1 cellular context compared by ENCODE assay signal in genomic region chr16:22188595-22189442, GRCh38.
TF ChIP-seq lines count a peak whose summit lies in the region.

No MANE protein-coding gene starts in this region.

TF ChIP-seq in HepG2, 621 proteins besides CTCF, POLR2A, EP300 and RAD21 (continued from another document and continues in another):
- TF ChIP-seq, protein P1, sequence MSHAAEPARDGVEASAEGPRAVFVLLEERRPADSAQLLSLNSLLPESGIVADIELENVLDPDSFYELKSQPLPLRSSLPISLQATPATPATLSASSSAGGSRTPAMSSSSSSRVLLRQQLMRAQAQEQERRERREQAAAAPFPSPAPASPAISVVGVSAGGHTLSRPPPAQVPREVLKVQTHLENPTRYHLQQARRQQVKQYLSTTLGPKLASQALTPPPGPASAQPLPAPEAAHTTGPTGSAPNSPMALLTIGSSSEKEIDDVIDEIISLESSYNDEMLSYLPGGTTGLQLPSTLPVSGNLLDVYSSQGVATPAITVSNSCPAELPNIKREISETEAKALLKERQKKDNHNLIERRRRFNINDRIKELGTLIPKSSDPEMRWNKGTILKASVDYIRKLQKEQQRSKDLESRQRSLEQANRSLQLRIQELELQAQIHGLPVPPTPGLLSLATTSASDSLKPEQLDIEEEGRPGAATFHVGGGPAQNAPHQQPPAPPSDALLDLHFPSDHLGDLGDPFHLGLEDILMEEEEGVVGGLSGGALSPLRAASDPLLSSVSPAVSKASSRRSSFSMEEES (CRISPR knock-in tag; IDR thresholded peaks at IDR 0.05): no peak; the same call in 1 of the 2 replicates
- TF ChIP-seq, protein P2, sequence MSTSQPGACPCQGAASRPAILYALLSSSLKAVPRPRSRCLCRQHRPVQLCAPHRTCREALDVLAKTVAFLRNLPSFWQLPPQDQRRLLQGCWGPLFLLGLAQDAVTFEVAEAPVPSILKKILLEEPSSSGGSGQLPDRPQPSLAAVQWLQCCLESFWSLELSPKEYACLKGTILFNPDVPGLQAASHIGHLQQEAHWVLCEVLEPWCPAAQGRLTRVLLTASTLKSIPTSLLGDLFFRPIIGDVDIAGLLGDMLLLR (CRISPR knock-in tag; IDR thresholded peaks at IDR 0.05): no peak
- no peak for TF ChIP-seq HES4 (CRISPR knock-in tag; IDR thresholded peaks at IDR 0.05; ENCODE audit: borderline replicate concordance)
- TF ChIP-seq ETV5 (CRISPR knock-in tag; IDR thresholded peaks at IDR 0.05; ENCODE audit: borderline replicate concordance): peak; percentile 17; the same call in 1 of the 2 replicates
- TF ChIP-seq ZSCAN30 (CRISPR knock-in tag; IDR thresholded peaks at IDR 0.05): no peak
- TF ChIP-seq, protein P3, sequence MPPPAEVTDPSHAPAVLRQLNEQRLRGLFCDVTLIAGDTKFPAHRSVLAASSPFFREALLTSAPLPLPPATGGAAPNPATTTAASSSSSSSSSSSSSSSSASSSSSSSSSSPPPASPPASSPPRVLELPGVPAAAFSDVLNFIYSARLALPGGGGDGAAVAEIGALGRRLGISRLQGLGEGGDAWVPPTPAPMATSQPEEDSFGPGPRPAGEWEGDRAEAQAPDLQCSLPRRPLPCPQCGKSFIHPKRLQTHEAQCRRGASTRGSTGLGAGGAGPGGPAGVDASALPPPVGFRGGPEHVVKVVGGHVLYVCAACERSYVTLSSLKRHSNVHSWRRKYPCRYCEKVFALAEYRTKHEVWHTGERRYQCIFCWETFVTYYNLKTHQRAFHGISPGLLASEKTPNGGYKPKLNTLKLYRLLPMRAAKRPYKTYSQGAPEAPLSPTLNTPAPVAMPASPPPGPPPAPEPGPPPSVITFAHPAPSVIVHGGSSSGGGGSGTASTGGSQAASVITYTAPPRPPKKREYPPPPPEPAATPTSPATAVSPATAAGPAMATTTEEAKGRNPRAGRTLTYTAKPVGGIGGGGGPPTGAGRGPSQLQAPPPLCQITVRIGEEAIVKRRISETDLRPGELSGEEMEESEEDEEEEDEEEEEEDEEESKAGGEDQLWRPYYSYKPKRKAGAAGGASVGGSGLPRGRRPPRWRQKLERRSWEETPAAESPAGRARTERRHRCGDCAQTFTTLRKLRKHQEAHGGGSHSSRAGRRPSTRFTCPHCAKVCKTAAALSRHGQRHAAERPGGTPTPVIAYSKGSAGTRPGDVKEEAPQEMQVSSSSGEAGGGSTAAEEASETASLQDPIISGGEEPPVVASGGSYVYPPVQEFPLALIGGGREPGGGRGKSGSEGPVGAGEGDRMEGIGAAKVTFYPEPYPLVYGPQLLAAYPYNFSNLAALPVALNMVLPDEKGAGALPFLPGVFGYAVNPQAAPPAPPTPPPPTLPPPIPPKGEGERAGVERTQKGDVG (CRISPR knock-in tag; IDR thresholded peaks at IDR 0.05; ENCODE audit: borderline replicate concordance): no peak
- TF ChIP-seq ZNF619 (CRISPR knock-in tag; IDR thresholded peaks at IDR 0.05): no peak
- TF ChIP-seq ARID3A (IDR thresholded peaks at IDR 0.05; ENCODE audit: low read depth, low read length): peak; percentile 97
- TF ChIP-seq ZNF83 (CRISPR knock-in tag; IDR thresholded peaks at IDR 0.05; ENCODE audit: borderline replicate concordance): no peak
- no peak for TF ChIP-seq ZNF512 (CRISPR knock-in tag; IDR thresholded peaks at IDR 0.05)
- no peak; the same call in 1 of the 2 replicates for TF ChIP-seq ZNF34 (CRISPR knock-in tag; IDR thresholded peaks at IDR 0.05; ENCODE audit: borderline replicate concordance)
- TF ChIP-seq ELK4 (CRISPR knock-in tag; IDR thresholded peaks at IDR 0.05; ENCODE audit: borderline replicate concordance): no peak
- no peak for TF ChIP-seq NONO (IDR thresholded peaks at IDR 0.05)
- TF ChIP-seq NONO (CRISPR knock-in tag; conservative IDR thresholded peaks at IDR 0.05): no peak
- TF ChIP-seq, protein P4, sequence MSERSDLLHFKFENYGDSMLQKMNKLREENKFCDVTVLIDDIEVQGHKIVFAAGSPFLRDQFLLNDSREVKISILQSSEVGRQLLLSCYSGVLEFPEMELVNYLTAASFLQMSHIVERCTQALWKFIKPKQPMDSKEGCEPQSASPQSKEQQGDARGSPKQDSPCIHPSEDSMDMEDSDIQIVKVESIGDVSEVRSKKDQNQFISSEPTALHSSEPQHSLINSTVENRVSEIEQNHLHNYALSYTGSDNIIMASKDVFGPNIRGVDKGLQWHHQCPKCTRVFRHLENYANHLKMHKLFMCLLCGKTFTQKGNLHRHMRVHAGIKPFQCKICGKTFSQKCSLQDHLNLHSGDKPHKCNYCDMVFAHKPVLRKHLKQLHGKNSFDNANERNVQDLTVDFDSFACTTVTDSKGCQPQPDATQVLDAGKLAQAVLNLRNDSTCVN (CRISPR knock-in tag; IDR thresholded peaks at IDR 0.05; ENCODE audit: borderline replicate concordance): no peak
- TF ChIP-seq ZNF121 (CRISPR knock-in tag; IDR thresholded peaks at IDR 0.05): no peak
- TF ChIP-seq, protein P5, sequence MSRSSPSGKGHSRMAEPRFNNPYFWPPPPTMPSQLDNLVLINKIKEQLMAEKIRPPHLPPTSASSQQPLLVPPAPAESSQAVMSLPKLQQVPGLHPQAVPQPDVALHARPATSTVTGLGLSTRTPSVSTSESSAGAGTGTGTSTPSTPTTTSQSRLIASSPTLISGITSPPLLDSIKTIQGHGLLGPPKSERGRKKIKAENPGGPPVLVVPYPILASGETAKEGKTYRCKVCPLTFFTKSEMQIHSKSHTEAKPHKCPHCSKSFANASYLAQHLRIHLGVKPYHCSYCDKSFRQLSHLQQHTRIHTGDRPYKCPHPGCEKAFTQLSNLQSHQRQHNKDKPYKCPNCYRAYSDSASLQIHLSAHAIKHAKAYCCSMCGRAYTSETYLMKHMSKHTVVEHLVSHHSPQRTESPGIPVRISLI (CRISPR knock-in tag; IDR thresholded peaks at IDR 0.05; ENCODE audit: borderline replicate concordance): no peak
- peak; percentile 71 for TF ChIP-seq GATAD1 (CRISPR knock-in tag; IDR thresholded peaks at IDR 0.05)
- no peak for TF ChIP-seq KDM1A (CRISPR knock-in tag; IDR thresholded peaks at IDR 0.05)
- TF ChIP-seq, protein P6, sequence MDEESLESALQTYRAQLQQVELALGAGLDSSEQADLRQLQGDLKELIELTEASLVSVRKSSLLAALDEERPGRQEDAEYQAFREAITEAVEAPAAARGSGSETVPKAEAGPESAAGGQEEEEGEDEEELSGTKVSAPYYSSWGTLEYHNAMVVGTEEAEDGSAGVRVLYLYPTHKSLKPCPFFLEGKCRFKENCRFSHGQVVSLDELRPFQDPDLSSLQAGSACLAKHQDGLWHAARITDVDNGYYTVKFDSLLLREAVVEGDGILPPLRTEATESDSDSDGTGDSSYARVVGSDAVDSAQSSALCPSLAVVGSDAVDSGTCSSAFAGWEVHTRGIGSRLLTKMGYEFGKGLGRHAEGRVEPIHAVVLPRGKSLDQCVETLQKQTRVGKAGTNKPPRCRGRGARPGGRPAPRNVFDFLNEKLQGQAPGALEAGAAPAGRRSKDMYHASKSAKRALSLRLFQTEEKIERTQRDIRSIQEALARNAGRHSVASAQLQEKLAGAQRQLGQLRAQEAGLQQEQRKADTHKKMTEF (CRISPR knock-in tag; IDR thresholded peaks at IDR 0.05): peak; percentile 71
- peak; percentile 90 for TF ChIP-seq RFXAP (CRISPR knock-in tag; IDR thresholded peaks at IDR 0.05; ENCODE audit: borderline replicate concordance)
- TF ChIP-seq RELA (CRISPR knock-in tag; IDR thresholded peaks at IDR 0.05): peak; percentile 77; the same call in 1 of the 2 replicates
- TF ChIP-seq ZNF382 (CRISPR knock-in tag; IDR thresholded peaks at IDR 0.05; ENCODE audit: borderline replicate concordance): no peak
- TF ChIP-seq, protein P7, sequence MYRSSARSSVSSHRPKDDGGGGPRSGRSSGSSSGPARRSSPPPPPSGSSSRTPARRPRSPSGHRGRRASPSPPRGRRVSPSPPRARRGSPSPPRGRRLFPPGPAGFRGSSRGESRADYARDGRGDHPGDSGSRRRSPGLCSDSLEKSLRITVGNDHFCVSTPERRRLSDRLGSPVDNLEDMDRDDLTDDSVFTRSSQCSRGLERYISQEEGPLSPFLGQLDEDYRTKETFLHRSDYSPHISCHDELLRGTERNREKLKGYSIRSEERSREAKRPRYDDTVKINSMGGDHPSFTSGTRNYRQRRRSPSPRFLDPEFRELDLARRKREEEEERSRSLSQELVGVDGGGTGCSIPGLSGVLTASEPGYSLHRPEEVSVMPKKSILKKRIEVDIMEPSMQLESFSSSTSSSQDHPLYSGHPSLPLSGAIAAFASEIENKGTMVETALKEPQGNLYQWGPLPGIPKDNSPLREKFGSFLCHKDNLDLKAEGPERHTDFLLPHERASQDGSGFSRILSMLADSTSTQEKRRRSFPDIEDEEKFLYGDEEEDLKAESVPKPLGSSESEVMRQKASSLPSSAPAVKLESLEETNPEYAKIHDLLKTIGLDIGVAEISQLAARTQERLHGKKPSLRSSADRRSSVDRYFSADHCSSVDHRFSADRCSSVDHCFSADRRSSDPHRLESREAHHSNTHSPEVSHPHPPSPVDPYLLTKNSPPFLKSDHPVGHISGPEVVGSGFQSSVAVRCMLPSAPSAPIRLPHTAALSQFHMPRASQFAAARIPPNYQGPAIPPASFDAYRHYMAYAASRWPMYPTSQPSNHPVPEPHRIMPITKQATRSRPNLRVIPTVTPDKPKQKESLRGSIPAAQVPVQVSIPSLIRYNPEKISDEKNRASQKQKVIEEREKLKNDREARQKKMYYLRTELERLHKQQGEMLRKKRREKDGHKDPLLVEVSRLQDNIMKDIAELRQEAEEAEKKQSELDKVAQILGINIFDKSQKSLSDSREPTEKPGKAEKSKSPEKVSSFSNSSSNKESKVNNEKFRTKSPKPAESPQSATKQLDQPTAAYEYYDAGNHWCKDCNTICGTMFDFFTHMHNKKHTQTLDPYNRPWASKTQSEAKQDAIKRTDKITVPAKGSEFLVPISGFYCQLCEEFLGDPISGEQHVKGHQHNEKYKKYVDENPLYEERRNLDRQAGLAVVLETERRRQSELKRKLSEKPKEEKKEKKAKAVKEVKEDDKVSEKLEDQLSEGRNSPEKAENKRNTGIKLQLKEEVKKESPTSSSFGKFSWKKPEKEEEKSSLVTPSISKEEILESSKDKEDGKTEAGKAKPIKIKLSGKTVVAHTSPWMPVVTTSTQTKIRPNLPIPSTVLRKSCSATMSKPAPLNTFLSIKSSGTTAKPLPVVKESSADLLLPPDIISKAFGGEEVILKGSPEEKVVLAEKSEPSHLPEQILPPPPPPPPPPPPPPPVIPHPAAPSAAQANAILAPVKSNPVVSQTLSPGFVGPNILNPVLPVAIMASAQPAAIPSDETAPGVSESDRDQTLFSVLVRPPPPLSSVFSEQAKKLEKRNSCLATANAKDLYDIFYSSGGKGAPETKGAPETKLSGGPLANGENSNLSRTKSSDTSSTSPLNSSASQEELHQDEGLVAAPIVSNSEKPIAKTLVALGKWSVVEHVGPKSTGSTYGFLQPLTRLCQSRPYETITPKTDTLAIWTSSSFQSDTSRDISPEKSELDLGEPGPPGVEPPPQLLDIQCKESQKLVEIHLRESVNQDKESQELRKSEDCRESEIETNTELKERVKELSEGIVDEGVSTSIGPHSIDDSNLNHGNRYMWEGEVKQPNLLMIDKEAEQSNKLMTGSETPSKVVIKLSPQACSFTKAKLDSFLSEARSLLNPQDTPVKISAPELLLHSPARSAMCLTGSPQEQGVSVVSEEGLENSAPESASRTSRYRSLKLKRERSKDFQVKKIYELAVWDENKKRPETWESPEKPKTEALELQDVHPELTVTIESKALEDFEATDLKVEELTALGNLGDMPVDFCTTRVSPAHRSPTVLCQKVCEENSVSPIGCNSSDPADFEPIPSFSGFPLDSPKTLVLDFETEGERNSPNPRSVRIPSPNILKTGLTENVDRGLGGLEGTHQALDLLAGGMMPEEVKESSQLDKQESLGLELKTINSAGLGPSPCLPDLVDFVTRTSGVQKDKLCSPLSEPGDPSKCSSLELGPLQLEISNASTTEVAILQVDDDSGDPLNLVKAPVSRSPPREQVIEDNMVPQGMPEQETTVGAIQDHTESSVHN (CRISPR knock-in tag; IDR thresholded peaks at IDR 0.05): 0 out of 2 replicates have a peak, but pooled peaks have one; percentile 73
- TF ChIP-seq SIN3B (IDR thresholded peaks at IDR 0.05; ENCODE audit: low read length): no peak; the same call in 1 of the 2 replicates
- no peak for TF ChIP-seq IRX3 (CRISPR knock-in tag; IDR thresholded peaks at IDR 0.05; ENCODE audit: borderline replicate concordance, low read depth)
- TF ChIP-seq ZZZ3 (CRISPR knock-in tag; IDR thresholded peaks at IDR 0.05; ENCODE audit: borderline replicate concordance): no peak
- peak; percentile 86 for TF ChIP-seq MIXL1 (CRISPR knock-in tag; IDR thresholded peaks at IDR 0.05)
- TF ChIP-seq ZNF678 (CRISPR knock-in tag; IDR thresholded peaks at IDR 0.05): no peak
